ENCODE assay signal across 10 cellular contexts in genomic region chr6:144729502-144729901, GRCh38.
A peak's percentile ranks its signal among the peaks of the same experiment; 100 is the strongest.
DNase-seq lines count a peak whose midpoint lies in the region; ATAC-seq and TF ChIP-seq lines count a peak whose summit lies in the region.
"Had no signal": no experiment of that assay in that cellular context is flagged by ENCODE, and none has a peak within 500 bp of the region (broad histone marks: within the 10 kb centered on the region; RNA-seq: fewer than 3 reads in every experiment).

No MANE protein-coding gene starts in this region.

- H3K9me3 ChIP-seq in OCI-LY1 (ENCODE audit: low read length) (no peaks in the 10 kb centered on the region), left lung (no peaks in the 10 kb centered on the region)

- in situ Hi-C loops in G401 (cut with HindIII; ENCODE audit: low sequenced_read_pairs) = no loop called here

- H3K4me2 ChIP-seq in OCI-LY1 (ENCODE audit: low read length) = peak overlapping the region; percentile 46

- H3F3A ChIP-seq in OCI-LY1 (ENCODE audit: insufficient read depth, low read length) = peaks cover 3% of the 10 kb centered on the region; the same call in 1 of the 2 replicates

- no peaks in the 10 kb centered on the region for H4K20me1 ChIP-seq in OCI-LY1 (ENCODE audit: insufficient read depth, low read length)

- H3K27ac ChIP-seq in OCI-LY1 (ENCODE audit: low read depth, low read length, poor library complexity, severe bottlenecking) = peak overlapping the region; percentile 89
- no peak overlapping the region for H3K27ac ChIP-seq in left lung
- H3K27ac ChIP-seq: C4-2B had no signal

- ATAC-seq in GM18498 (IDR thresholded peaks at IDR 0.05; ENCODE audit: unreplicated experiment) (peak; percentile 79), GM19351 (IDR thresholded peaks at IDR 0.05; ENCODE audit: unreplicated experiment) (peak; percentile 69), HG02870 (IDR thresholded peaks at IDR 0.05; ENCODE audit: unreplicated experiment) (peak; percentile 54), left lung (no peak)

- peaks cover 52% of the 10 kb centered on the region for H3K4me1 ChIP-seq in OCI-LY1 (ENCODE audit: insufficient read depth, low read length, severe bottlenecking)
- no peaks in the 10 kb centered on the region for H3K4me1 ChIP-seq in left lung

- H2AFZ ChIP-seq in OCI-LY1 (ENCODE audit: low read length) = no peak overlapping the region; the same call in 1 of the 2 replicates

- intact Hi-C loops in left lung (cut with DNase I) = no loop called here

- H3K4me3 ChIP-seq in OCI-LY1 (ENCODE audit: low read depth, low read length, poor library complexity, severe bottlenecking) (peak overlapping the region; percentile 9), left lung (no peak overlapping the region)

- H3K27me3 ChIP-seq in OCI-LY1 (ENCODE audit: insufficient read depth, low read length) (no peaks in the 10 kb centered on the region), left lung (no peaks in the 10 kb centered on the region)

- no peaks in the 10 kb centered on the region for H3K79me2 ChIP-seq in OCI-LY1 (ENCODE audit: insufficient read depth, low read length)

- DNase-seq in left lung (no peak), hippocampal formation (lab: John Stamatoyannopoulos, UW) (no peak), islet precursor cell (no peak), G401 (ENCODE audit: low spot score) (no peak)
- DNase-seq: NCI-H226 had no signal

- peak overlapping the region; percentile 52 for H3K9ac ChIP-seq in OCI-LY1 (ENCODE audit: low read length)

- no peaks in the 10 kb centered on the region for H3K9me2 ChIP-seq in OCI-LY1 (ENCODE audit: low read depth, low read length)

- no peak for TF ChIP-seq CTCF in OCI-LY1 (IDR thresholded peaks at IDR 0.05; ENCODE audit: low read length)
- no peak for TF ChIP-seq CTCF in left lung (IDR thresholded peaks at IDR 0.05)

- H3K36me3 ChIP-seq in OCI-LY1 (ENCODE audit: insufficient read depth, low read length) = peaks cover 4% of the 10 kb centered on the region; the same call in 1 of the 2 replicates
- peaks cover 0 to 34% of the 10 kb centered on the region in 2 donors for H3K36me3 ChIP-seq in left lung
